Comparison of ENCODE assay signal across 21 cellular contexts in genomic region chr15:98612490-98613110, GRCh38. TPM values are rescaled to one million over a fixed set of nuclear protein-coding genes. Genes with fewer than 3 reads are reported as not detected.
DNase-seq lines count a peak whose midpoint lies in the region; ATAC-seq and TF ChIP-seq lines count a peak whose summit lies in the region.
"Had no signal": no experiment of that assay in that cellular context is flagged by ENCODE, and none has a peak within 500 bp of the region (broad histone marks: within the 10 kb centered on the region; RNA-seq: fewer than 3 reads in every experiment).

No MANE protein-coding gene starts in this region.

- DNase-seq in AG10803 (ENCODE audit: low read depth) (peak; percentile 2), AML-193 (lab: John Stamatoyannopoulos, UW) (peak; percentile 3 to 25), M059J (ENCODE audit: low read depth) (peak; percentile 25), T-helper 17 cell (no peak), activated gamma-delta T cell treated with Interleukin-2 at 50 U/mL for 16 hours (no peak), left lung (no peak), NCI-H2029 (lab: John Stamatoyannopoulos, UW) (no peak)
- DNase-seq: activated CD4-positive, alpha-beta T cell treated with anti-CD3 and anti-CD28 coated beads for 48 hours; activated T-cell treated with anti-CD3 and anti-CD28 coated beads for 4 hours; cerebellar nuclear complex; GM23248; hippocampal formation; IMR-90; NCI-H1048; NCI-H187 treated with DMSO at 0.1 percent for 48 hours; NCI-H446; occipital lobe; right cardiac atrium; SW 1271 had no signal

- H3K27ac Mint-ChIP-seq in T-helper 17 cell = no peak overlapping the region
- H3K27ac Mint-ChIP-seq: activated naive CD4-positive, alpha-beta T cell treated with anti-CD3 and anti-CD28 coated beads, Interleukin-2, amount 50 U/mL, for 72 hours had no signal

- ATAC-seq in T-helper 17 cell (no peak), left lung (no peak), GM21360 (IDR thresholded peaks at IDR 0.05; ENCODE audit: unreplicated experiment) (no peak)
- ATAC-seq: right cardiac atrium had no signal

- H3K27ac ChIP-seq in left lung = no peak overlapping the region
- H3K27ac ChIP-seq: GM23248 had no signal

- H3K4me3 Mint-ChIP-seq in T-helper 17 cell = peak overlapping the region; percentile 10

- no peak for TF ChIP-seq CTCF in AG10803 (conservative IDR thresholded peaks at IDR 0.05; ENCODE audit: low read length)
- no peak for TF ChIP-seq CTCF in left lung (IDR thresholded peaks at IDR 0.05)

- peaks cover 0 to 4% of the 10 kb centered on the region in 2 donors for H3K4me1 ChIP-seq in left lung

- intact Hi-C loops in left lung (cut with DNase I) = no loop called here

- H3K27me3 Mint-ChIP-seq in T-helper 17 cell = peaks cover 26% of the 10 kb centered on the region

- no peaks in the 10 kb centered on the region for H3K36me3 ChIP-seq in left lung

- H3K9me3 ChIP-seq in T-helper 17 cell (ENCODE audit: control insufficient read depth, low read length, poor library complexity, severe bottlenecking) (no peaks in the 10 kb centered on the region), left lung (no peaks in the 10 kb centered on the region)

- no peaks in the 10 kb centered on the region for H3K36me3 Mint-ChIP-seq in T-helper 17 cell (ENCODE audit: low read depth)
- H3K36me3 Mint-ChIP-seq: activated naive CD4-positive, alpha-beta T cell treated with anti-CD3 and anti-CD28 coated beads, Interleukin-2, amount 50 U/mL, for 72 hours had no signal

- H3K4me1 Mint-ChIP-seq in T-helper 17 cell = no peaks in the 10 kb centered on the region

- peaks cover 0 to 4% of the 10 kb centered on the region in 2 donors for H3K27me3 ChIP-seq in left lung

- no peak overlapping the region; the same call in 1 of the 2 replicates for H3K4me3 ChIP-seq in AG10803 (ENCODE audit: low read length)
- H3K4me3 ChIP-seq in left lung = no peak overlapping the region
- H3K4me3 ChIP-seq: GM23248 had no signal

RNA-seq across cellular contexts. Expression of gene IGF1R, which starts 35.7 kb away (rescaled TPM):
- 4.9 and 8.1 TPM in 2 replicates for total RNA-seq in M059J (2014; rRNA removed; shearing (Covaris generic))
- total RNA-seq in T-helper 17 cell (10 to 100 TPM; 13.7 to 27.1 TPM), left lung (10 to 100 TPM; 38.7 to 41.0 TPM)

Comparison
In these comparisons a context has a peak if more than half of its experiments do, and no peak if none do; other contexts are left out.
1. DNase-seq: peak in AG10803 (single experiment), AML-193 (2 of 2) and M059J (single experiment); none in T-helper 17 cell (0 of 3), activated gamma-delta T cell treated with Interleukin-2 at 50 U/mL for 16 hours (single experiment), left lung (0 of 2) and NCI-H2029 (single experiment).